In genomic region chr7:88002617-88003016, GRCh38 we compare ENCODE assay signal across 1 cellular context.
TF ChIP-seq lines count a peak whose summit lies in the region.

No MANE protein-coding gene starts in this region.

TF ChIP-seq in SK-N-SH, 30 proteins besides CTCF, POLR2A, EP300 and RAD21 (continued from another document):
- no peak for TF ChIP-seq USF1 (IDR thresholded peaks at IDR 0.05; ENCODE audit: borderline replicate concordance, low read depth)
- TF ChIP-seq NRF1 (IDR thresholded peaks at IDR 0.05; ENCODE audit: low read depth, low read length): no peak
- TF ChIP-seq SIN3A (IDR thresholded peaks at IDR 0.05; ENCODE audit: borderline replicate concordance, low read depth, low read length): no peak
